11 cellular contexts compared by ENCODE assay signal in the genomic region with DNA sequence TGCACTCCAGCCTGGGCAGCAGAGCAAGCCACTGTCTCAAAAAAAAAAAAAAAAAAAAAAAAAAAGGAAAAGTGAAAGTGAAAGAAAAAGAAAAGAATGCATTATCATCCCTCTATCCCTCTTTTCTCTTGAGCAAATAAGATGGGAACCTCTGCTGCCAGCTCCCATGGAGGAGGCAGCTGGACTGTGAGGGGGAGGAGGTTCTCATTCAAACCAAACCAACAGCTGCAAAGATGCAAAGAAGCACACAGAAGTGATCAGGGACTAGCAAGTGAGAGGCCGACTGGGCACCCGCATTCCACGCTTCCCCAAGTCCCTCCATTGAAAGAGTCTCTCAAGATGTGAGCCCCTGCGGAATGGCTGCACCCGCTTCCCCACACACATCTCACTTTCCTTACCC.
DNase-seq lines count a peak whose midpoint lies in the region; ATAC-seq, FAIRE-seq and TF ChIP-seq lines count a peak whose summit lies in the region.
"Had no signal": no experiment of that assay in that cellular context is flagged by ENCODE, and none has a peak within 500 bp of the region (broad histone marks: within the 10 kb centered on the region; RNA-seq: fewer than 3 reads in every experiment).

No MANE protein-coding gene starts in this region.

- peak overlapping the region; percentile 7; the same call in 2 of the 3 replicates for H3K4me2 ChIP-seq in A549

- H3K4me3 ChIP-seq in A549 = no peak overlapping the region

- TF ChIP-seq POLR2A in A549 (IDR thresholded peaks at IDR 0.05; ENCODE audit: low read length) = no peak

- no peaks in the 10 kb centered on the region for H3K27me3 Mint-ChIP-seq in chondrocyte (ENCODE audit: low read depth)
- H3K27me3 Mint-ChIP-seq: B cell had no signal

- H3K9me3 Mint-ChIP-seq in chondrocyte (ENCODE audit: low read depth) = no peaks in the 10 kb centered on the region

- no peak for DNase-seq in A549 (ENCODE audit: low read depth in 1 of 2, low spot score in 1 of 2)
- DNase-seq in HCEC 1CT = peak; percentile 2
- DNase-seq in chondrocyte (ENCODE audit: low spot score) = no peak
- DNase-seq in mesenteric fat pad (ENCODE audit: low spot score) = peak; percentile 37
- DNase-seq in COLO668 (lab: John Stamatoyannopoulos, UW; ENCODE audit: unreplicated experiment) = no peak
- no peak for DNase-seq in A172 (ENCODE audit: low spot score)
- DNase-seq in left lobe of liver (ENCODE audit: low spot score) = no peak
- DNase-seq: activated CD4-positive, alpha-beta T cell treated with anti-CD3 and anti-CD28 coated beads, Interleukin-2, amount 50 U/mL, for 48 hours; retina had no signal

- TF ChIP-seq EP300 in A549 (IDR thresholded peaks at IDR 0.05) = no peak

- no peak for TF ChIP-seq CTCF in A549 (IDR thresholded peaks at IDR 0.05)
- TF ChIP-seq CTCF in chondrocyte (IDR thresholded peaks at IDR 0.05) = no peak

- no peak overlapping the region for H3K4me3 Mint-ChIP-seq in chondrocyte (ENCODE audit: unreplicated experiment)
- H3K4me3 Mint-ChIP-seq: B cell had no signal

- WGBS in A549 (ENCODE audit: missing lambda C conversion rate) = 57% methylated on average over 5 of the region's 5 CpGs

- H3K4me1 Mint-ChIP-seq in chondrocyte (ENCODE audit: low read depth) = peaks cover 16% of the 10 kb centered on the region
- H3K4me1 Mint-ChIP-seq: B cell had no signal

- POLR2A ChIA-PET in A549 (lab: Yijun Ruan, JAX) = no interaction called here

- CTCF ChIA-PET in A549 (lab: Yijun Ruan, JAX) = no interaction called here

- ATAC-seq in A549 = no peak
- ATAC-seq in HG02623 (IDR thresholded peaks at IDR 0.05; ENCODE audit: unreplicated experiment) = no peak
- ATAC-seq in left lobe of liver = no peak

- no peak overlapping the region for H3K27ac ChIP-seq in A549

- peak overlapping the region; percentile 38 for H3K27ac Mint-ChIP-seq in chondrocyte (ENCODE audit: unreplicated experiment)
- H3K27ac Mint-ChIP-seq: B cell had no signal

- no peak for FAIRE-seq in A549 (lab: Jason Lieb, UNC)

- TF ChIP-seq RAD21 in A549 (conservative IDR thresholded peaks at IDR 0.05 in 1 of 2, IDR thresholded peaks at IDR 0.05 in 1 of 2) = no peak

- H3K36me3 Mint-ChIP-seq in chondrocyte (ENCODE audit: low read depth) = no peaks in the 10 kb centered on the region

- H3K9me3 ChIP-seq in A549 = no peaks in the 10 kb centered on the region

- H3K4me1 ChIP-seq in A549 = no peaks in the 10 kb centered on the region

TF ChIP-seq in A549, 52 proteins besides CTCF, POLR2A, EP300 and RAD21:
- TF ChIP-seq ZNF302 (CRISPR knock-in tag; IDR thresholded peaks at IDR 0.05) = no peak
- TF ChIP-seq HMGXB4 (CRISPR knock-in tag; IDR thresholded peaks at IDR 0.05; ENCODE audit: borderline replicate concordance) = no peak
- no peak for TF ChIP-seq E2F6 (IDR thresholded peaks at IDR 0.05; ENCODE audit: borderline replicate concordance, low read depth)
- no peak for TF ChIP-seq EHMT2 (IDR thresholded peaks at IDR 0.05; ENCODE audit: low read depth)
- TF ChIP-seq MAX (IDR thresholded peaks at IDR 0.05) = no peak
- no peak for TF ChIP-seq GATA3 (IDR thresholded peaks at IDR 0.05; ENCODE audit: borderline replicate concordance)
- no peak for TF ChIP-seq PHF8 (IDR thresholded peaks at IDR 0.05; ENCODE audit: borderline replicate concordance, low read depth)
- no peak for TF ChIP-seq BHLHE40 (IDR thresholded peaks at IDR 0.05; ENCODE audit: low read depth, low read length)
- no peak for TF ChIP-seq RCOR1 (IDR thresholded peaks at IDR 0.05; ENCODE audit: low read depth, low read length)
- TF ChIP-seq NFE2L2 (conservative IDR thresholded peaks at IDR 0.05; ENCODE audit: low read length) = no peak
- TF ChIP-seq KDM1A (IDR thresholded peaks at IDR 0.05; ENCODE audit: low read depth) = no peak
- no peak for TF ChIP-seq NR3C1 (IDR thresholded peaks at IDR 0.05)
- TF ChIP-seq ELK1 (IDR thresholded peaks at IDR 0.05; ENCODE audit: low read depth, low read length) = no peak
- no peak for TF ChIP-seq RNF2 (IDR thresholded peaks at IDR 0.05; ENCODE audit: borderline replicate concordance, low read depth)
- no peak for TF ChIP-seq HOXA7 (CRISPR knock-in tag; IDR thresholded peaks at IDR 0.05)
- no peak for TF ChIP-seq CBX2 (IDR thresholded peaks at IDR 0.05; ENCODE audit: borderline replicate concordance, low read depth)
TF ChIP-seq in A549: peak in this region for 0.

Comparison
In these comparisons a context has a peak if more than half of its experiments do, and no peak if none do; other contexts are left out.
1. DNase-seq: peak in HCEC 1CT (single experiment) and mesenteric fat pad (single experiment); none in A549 (0 of 2), chondrocyte (single experiment), COLO668 (single experiment), A172 (single experiment) and left lobe of liver (single experiment).